ENCODE assay signal across 20 cellular contexts in genomic region chr6:71720705-71721104, GRCh38.
DNase-seq lines count a peak whose midpoint lies in the region; ATAC-seq and TF ChIP-seq lines count a peak whose summit lies in the region.
"Had no signal": no experiment of that assay in that cellular context is flagged by ENCODE, and none has a peak within 500 bp of the region (broad histone marks: within the 10 kb centered on the region; RNA-seq: fewer than 3 reads in every experiment).

No MANE protein-coding gene starts in this region.

- intact Hi-C loops in colonic mucosa (cut with DNase I) (no loop called here), tibial artery (cut with DNase I; ENCODE audit: low total_unique reads) (no loop called here)

- in situ Hi-C loops in GM23248 (cut with MboI) = no loop called here

- H3K14ac ChIP-seq in mesenchymal stem cell (ENCODE audit: low read length in 2 of 2) = no peak overlapping the region

- no peak overlapping the region for H2AFZ ChIP-seq in GM23248
- no peak overlapping the region for H2AFZ ChIP-seq in mesenchymal stem cell (ENCODE audit: low read depth, low read length)

- no peaks in the 10 kb centered on the region for H4K20me1 ChIP-seq in GM23248 (ENCODE audit: insufficient read depth)
- H4K20me1 ChIP-seq: BLaER1 treated with 17β-estradiol and CSF1 and Interleukin-3, amounts not matched to agents 10 nM and 100 nM had no signal

- H3K4me1 ChIP-seq in GM23248 (ENCODE audit: insufficient read depth) (peaks cover 18% of the 10 kb centered on the region), colonic mucosa (no peaks in the 10 kb centered on the region), mesenchymal stem cell (ENCODE audit: control insufficient read depth, insufficient read depth, low read depth, low read length) (no peaks in the 10 kb centered on the region), tibial artery (peaks cover 0 to 52% (median 18%) of the 10 kb centered on the region in 4 donors)
- H3K4me1 ChIP-seq: BE2C; BLaER1 treated with 17β-estradiol and CSF1 and Interleukin-3, amounts not matched to agents 10 nM and 100 nM; HAP-1 had no signal

- H2AK5ac ChIP-seq in mesenchymal stem cell (ENCODE audit: low read length, severe bottlenecking) = no peak overlapping the region

- H3K4me2 ChIP-seq in GM23248 (ENCODE audit: unreplicated experiment) (no peak overlapping the region), mesenchymal stem cell (ENCODE audit: low read length, poor library complexity, severe bottlenecking) (no peak overlapping the region)
- H3K4me2 ChIP-seq: BLaER1 treated with 17β-estradiol and CSF1 and Interleukin-3, amounts not matched to agents 10 nM and 100 nM had no signal

- H3K4ac ChIP-seq in mesenchymal stem cell (ENCODE audit: low read depth in 1 of 2, low read length in 2 of 2) = no peak overlapping the region

- H3K79me2 ChIP-seq in GM23248 (ENCODE audit: insufficient read depth) = no peaks in the 10 kb centered on the region

- no peak overlapping the region for H2BK15ac ChIP-seq in mesenchymal stem cell (ENCODE audit: low read depth, poor library complexity, severe bottlenecking)

- no peak overlapping the region for H4K8ac ChIP-seq in mesenchymal stem cell (ENCODE audit: low read length)

- no peak for DNase-seq in GM23248
- peak; percentile 20 for DNase-seq in colonic mucosa
- no peak for DNase-seq in mesenchymal stem cell
- DNase-seq in tibial artery = no peak
- no peak for DNase-seq in T-helper 2 cell
- no peak for DNase-seq in activated T-cell treated with anti-CD3 and anti-CD28 coated beads for 4 hours
- DNase-seq in Ammon's horn (ENCODE audit: low spot score) = no peak
- DNase-seq: BE2C; CD4-positive, alpha-beta T cell; CD8-positive, alpha-beta memory T cell; DMS 273 treated with DMSO at 0.1 percent for 48 hours; DMS79; EL; GDM1; GOT3 had no signal

- TF ChIP-seq CTCF in colonic mucosa (IDR thresholded peaks at IDR 0.05) (no peak), tibial artery (IDR thresholded peaks at IDR 0.05) (no peak)

- H3K18ac ChIP-seq in mesenchymal stem cell (ENCODE audit: low read depth in 1 of 2, low read length in 2 of 2) = no peak overlapping the region

- no peak overlapping the region for H2BK120ac ChIP-seq in mesenchymal stem cell (ENCODE audit: low read depth, low read length)

- H4K91ac ChIP-seq in mesenchymal stem cell (ENCODE audit: low read length) = no peak overlapping the region

- 0 out of 2 replicates have a peak, but pooled peaks cover 4% of the 10 kb centered on the region for H3F3A ChIP-seq in GM23248 (ENCODE audit: insufficient read depth)

- H3K79me1 ChIP-seq in mesenchymal stem cell (replicated peaks; ENCODE audit: low read length, poor library complexity, severe bottlenecking) = no peaks in the 10 kb centered on the region

- no peaks in the 10 kb centered on the region for H3K9me3 ChIP-seq in GM23248 (ENCODE audit: low read depth)
- H3K9me3 ChIP-seq in colonic mucosa = no peaks in the 10 kb centered on the region
- no peaks in the 10 kb centered on the region for H3K9me3 ChIP-seq in mesenchymal stem cell (ENCODE audit: control insufficient read depth, low read length)
- no peaks in the 10 kb centered on the region for H3K9me3 ChIP-seq in tibial artery
- H3K9me3 ChIP-seq: BE2C; BLaER1 treated with 17β-estradiol and CSF1 and Interleukin-3, amounts not matched to agents 10 nM and 100 nM; HAP-1 had no signal

- no peaks in the 10 kb centered on the region for H3K27me3 ChIP-seq in GM23248 (replicated peaks; ENCODE audit: insufficient read depth)
- no peaks in the 10 kb centered on the region for H3K27me3 ChIP-seq in colonic mucosa
- H3K27me3 ChIP-seq in mesenchymal stem cell (ENCODE audit: control insufficient read depth in 1 of 2, insufficient read depth in 1 of 2, low read length in 2 of 2) = no peaks in the 10 kb centered on the region
- no peaks in the 10 kb centered on the region for H3K27me3 ChIP-seq in tibial artery
- H3K27me3 ChIP-seq: BE2C; BLaER1 treated with 17β-estradiol and CSF1 and Interleukin-3, amounts not matched to agents 10 nM and 100 nM had no signal

- H3K4me3 ChIP-seq in GM23248 (no peak overlapping the region), colonic mucosa (no peak overlapping the region), mesenchymal stem cell (ENCODE audit: insufficient read depth in 1 of 2, low read depth in 1 of 2, low read length in 2 of 2) (no peak overlapping the region), tibial artery (no peak overlapping the region)
- H3K4me3 ChIP-seq: BLaER1 treated with 17β-estradiol and CSF1 and Interleukin-3, amounts not matched to agents 10 nM and 100 nM; GM12878; HAP-1 had no signal

- WGBS in GM23248 (ENCODE audit: low coverage in 1 of 2, low lambda C conversion rate in 2 of 2, missing lambda C conversion rate in 2 of 2), 2 experiments = 25 to 30% methylated on average over 3 of the region's 3 CpGs
- 86% methylated on average over 2 of the region's 3 CpGs for WGBS in mesenchymal stem cell

- H3K9ac ChIP-seq in GM23248 (no peak overlapping the region), colonic mucosa (ENCODE audit: low read depth in 2 of 2, low read length in 2 of 2) (no peak overlapping the region), mesenchymal stem cell (ENCODE audit: low read length) (peak overlapping the region; percentile 28)
- H3K9ac ChIP-seq: BLaER1 treated with 17β-estradiol and CSF1 and Interleukin-3, amounts not matched to agents 10 nM and 100 nM had no signal

- H2BK12ac ChIP-seq in mesenchymal stem cell (ENCODE audit: low read length in 2 of 2) = no peak overlapping the region

- no peaks in the 10 kb centered on the region for H3K9me2 ChIP-seq in GM23248 (ENCODE audit: insufficient read depth)

- no peak for ATAC-seq in GM21576 (IDR thresholded peaks at IDR 0.05; ENCODE audit: unreplicated experiment)
- ATAC-seq: GM12878 had no signal

- H3K23ac ChIP-seq in mesenchymal stem cell (ENCODE audit: low read length in 2 of 2) = no peak overlapping the region

- H2BK5ac ChIP-seq in mesenchymal stem cell (ENCODE audit: low read depth, low read length, poor library complexity, severe bottlenecking) = no peak overlapping the region

- H3K36me3 ChIP-seq in GM23248 (ENCODE audit: low read depth) (no peaks in the 10 kb centered on the region), colonic mucosa (no peaks in the 10 kb centered on the region), mesenchymal stem cell (ENCODE audit: control insufficient read depth in 1 of 2, insufficient read depth in 2 of 2, low read depth in 1 of 2, low read length in 2 of 2) (no peaks in the 10 kb centered on the region), tibial artery (no peaks in the 10 kb centered on the region)
- H3K36me3 ChIP-seq: BE2C; BLaER1 treated with 17β-estradiol and CSF1 and Interleukin-3, amounts not matched to agents 10 nM and 100 nM; HAP-1 had no signal

- H3K27ac ChIP-seq in GM23248 (0 out of 2 replicates have a peak overlapping the region, but pooled peaks have one; percentile 6), colonic mucosa (no peak overlapping the region), mesenchymal stem cell (ENCODE audit: low read length, poor library complexity, severe bottlenecking) (no peak overlapping the region), tibial artery (peak overlapping the region; percentile 64 to 73)
- H3K27ac ChIP-seq: 22Rv1; BLaER1 treated with 17β-estradiol and CSF1 and Interleukin-3, amounts not matched to agents 10 nM and 100 nM had no signal

Comparison
In these comparisons a context has a peak if more than half of its experiments do, and no peak if none do; other contexts are left out.
1. H3K27ac ChIP-seq: peak in GM23248 (single experiment) and tibial artery (2 of 2); none in colonic mucosa (single experiment) and mesenchymal stem cell (single experiment).